22 cellular contexts compared by ENCODE assay signal in genomic region chrX:9909254-9909653, GRCh38. TPM values are rescaled to one million over a fixed set of nuclear protein-coding genes. Genes with fewer than 3 reads are reported as not detected.
DNase-seq lines count a peak whose midpoint lies in the region; ATAC-seq and TF ChIP-seq lines count a peak whose summit lies in the region.
"Had no signal": no experiment of that assay in that cellular context is flagged by ENCODE, and none has a peak within 500 bp of the region (broad histone marks: within the 10 kb centered on the region; RNA-seq: fewer than 3 reads in every experiment).

No MANE protein-coding gene starts in this region.

- peak overlapping the region; percentile 23; the same call in 1 of the 2 replicates for H3K27ac ChIP-seq in IMR-90 (ENCODE audit: insufficient read depth, low read length)
- peak overlapping the region; percentile 96 for H3K27ac ChIP-seq in RWPE2 (ENCODE audit: poor library complexity, severe bottlenecking)
- peak overlapping the region; percentile 93 for H3K27ac ChIP-seq in epithelial cell of prostate
- H3K27ac ChIP-seq: BLaER1 treated with 17β-estradiol and CSF1 and Interleukin-3, amounts not matched to agents 10 nM and 100 nM had no signal

- H2BK5ac ChIP-seq in IMR-90 (ENCODE audit: low read depth, low read length, poor library complexity, severe bottlenecking) = peak overlapping the region; percentile 72

- H3K4me1 ChIP-seq in IMR-90 (ENCODE audit: control insufficient read depth, insufficient read depth, low read length) = peaks cover 34% of the 10 kb centered on the region
- H3K4me1 ChIP-seq in RWPE2 (ENCODE audit: insufficient read depth, poor library complexity, severe bottlenecking) = peaks cover 40% of the 10 kb centered on the region
- H3K4me1 ChIP-seq: BE2C had no signal

- DNase-seq in IMR-90 = no peak
- DNase-seq in RWPE2 (ENCODE audit: low spot score) = no peak
- no peak for DNase-seq in epithelial cell of prostate (ENCODE audit: low read depth, low spot score)
- peak; percentile 2 for DNase-seq in occipital lobe (lab: John Stamatoyannopoulos, UW)
- no peak for DNase-seq in RKO (ENCODE audit: low spot score)
- DNase-seq in NCI-H2171 treated with DMSO at 0.1 percent for 48 hours (lab: John Stamatoyannopoulos, UW) = no peak
- no peak for DNase-seq in SHP77 (lab: John Stamatoyannopoulos, UW)
- DNase-seq: BE2C; CD4-positive, alpha-beta T cell; CD8-positive, alpha-beta memory T cell; DMS 273 treated with DMSO at 0.1 percent for 48 hours; DMS79; EL; GDM1; H7; HCEC 1CT had no signal

- peak overlapping the region; percentile 30 for H4K5ac ChIP-seq in IMR-90 (ENCODE audit: low read depth, low read length)

- no CpG with 5 or more reads among the region's 6 CpGs for WGBS in IMR-90 (ENCODE audit: extremely low coverage in 2 of 2, insufficient read length in 1 of 2), 2 experiments

- no peak overlapping the region for H2AK9ac ChIP-seq in IMR-90 (replicated peaks; ENCODE audit: low read depth, low read length, poor library complexity)

- H2AK5ac ChIP-seq in IMR-90 (ENCODE audit: low read depth, low read length) = peak overlapping the region; percentile 89

- CTCF ChIA-PET in IMR-90 (lab: Yijun Ruan, JAX) = no interaction called here

- H3K9me1 ChIP-seq in IMR-90 (ENCODE audit: insufficient read depth, low read length) = peaks cover 3% of the 10 kb centered on the region; the same call in 1 of the 2 replicates

- no peaks in the 10 kb centered on the region for H3K36me3 ChIP-seq in IMR-90 (ENCODE audit: control insufficient read depth, insufficient read depth, low read length)
- no peaks in the 10 kb centered on the region for H3K36me3 ChIP-seq in RWPE2 (ENCODE audit: low read depth)
- H3K36me3 ChIP-seq: BE2C; BLaER1 treated with 17β-estradiol and CSF1 and Interleukin-3, amounts not matched to agents 10 nM and 100 nM had no signal

- peak overlapping the region; percentile 69 for H4K91ac ChIP-seq in IMR-90 (ENCODE audit: insufficient read depth, low read depth, low read length)

- peak overlapping the region; percentile 72; the same call in 1 of the 3 replicates for H2BK15ac ChIP-seq in IMR-90 (ENCODE audit: low read depth, low read length)

- H3K18ac ChIP-seq in IMR-90 (ENCODE audit: low read depth, low read length) = peak overlapping the region; percentile 34; the same call in 1 of the 2 replicates

- no peaks in the 10 kb centered on the region for H4K20me1 ChIP-seq in IMR-90 (ENCODE audit: insufficient read depth, low read length)
- H4K20me1 ChIP-seq: BLaER1 treated with 17β-estradiol and CSF1 and Interleukin-3, amounts not matched to agents 10 nM and 100 nM had no signal

- peak overlapping the region; percentile 82 for H3K14ac ChIP-seq in IMR-90 (replicated peaks; ENCODE audit: low read depth, low read length)

- peak overlapping the region; percentile 26 for H2AFZ ChIP-seq in IMR-90 (replicated peaks; ENCODE audit: low read length, poor library complexity)

- no peaks in the 10 kb centered on the region for H3K27me3 ChIP-seq in IMR-90 (ENCODE audit: control insufficient read depth, insufficient read depth, low read length)
- no peaks in the 10 kb centered on the region for H3K27me3 ChIP-seq in RWPE2 (ENCODE audit: insufficient read depth, poor library complexity, severe bottlenecking)
- H3K27me3 ChIP-seq: BE2C had no signal

- dilution Hi-C loops in IMR-90 (cut with HindIII; ENCODE audit: low sequenced_read_pairs, unreplicated experiment) = no loop called here

- H3K23ac ChIP-seq in IMR-90 (ENCODE audit: low read depth, low read length) = no peak overlapping the region

- no peak overlapping the region for H3K9ac ChIP-seq in IMR-90 (ENCODE audit: low read depth, low read length)
- H3K9ac ChIP-seq: BLaER1 treated with 17β-estradiol and CSF1 and Interleukin-3, amounts not matched to agents 10 nM and 100 nM had no signal

- no peak for TF ChIP-seq POLR2A in IMR-90 (IDR thresholded peaks at IDR 0.05; ENCODE audit: low read depth, low read length)

- H3K9me3 ChIP-seq in IMR-90 (ENCODE audit: control insufficient read depth, insufficient read depth, low read length) = no peaks in the 10 kb centered on the region
- H3K9me3 ChIP-seq in RWPE2 (ENCODE audit: severe bottlenecking) = no peaks in the 10 kb centered on the region
- H3K9me3 ChIP-seq: BE2C had no signal

- no peak overlapping the region for H3K4me3 ChIP-seq in IMR-90 (ENCODE audit: insufficient read depth, low read depth, low read length)
- H3K4me3 ChIP-seq in RWPE2 (ENCODE audit: severe bottlenecking) = no peak overlapping the region
- H3K4me3 ChIP-seq: BLaER1 treated with 17β-estradiol and CSF1 and Interleukin-3, amounts not matched to agents 10 nM and 100 nM; GM12878 had no signal

- POLR2A ChIA-PET in IMR-90 (lab: Charles Lee; ENCODE audit: unreplicated experiment) = no interaction called here

- H3K79me1 ChIP-seq in IMR-90 (ENCODE audit: low read depth in 1 of 2, low read length in 2 of 2) = peaks cover 9 to 34% of the 10 kb centered on the region in 2 experiments

- peak overlapping the region; percentile 3 to 75; a peak in 1 of 4 replicates for H4K8ac ChIP-seq in IMR-90 (ENCODE audit: low read depth in 2 of 2, low read length in 2 of 2)

- H2BK20ac ChIP-seq in IMR-90 (ENCODE audit: low read depth, low read length) = peak overlapping the region; percentile 54

- H2BK120ac ChIP-seq in IMR-90 (ENCODE audit: low read depth, low read length) = peak overlapping the region; percentile 81

- no TSS peak for BruUV-seq in IMR-90 (replicated peaks; lab: Mats Ljungman, UMichigan)

- ATAC-seq in IMR-90 (ENCODE audit: low read depth) (no peak), RWPE2 (ENCODE audit: low read depth) (no peak), GM21381 (IDR thresholded peaks at IDR 0.05; ENCODE audit: unreplicated experiment) (no peak)
- ATAC-seq: GM12878 had no signal

- no peak overlapping the region for H3K56ac ChIP-seq in IMR-90 (ENCODE audit: extremely low read depth, insufficient read depth, low read length)

- no peak for TF ChIP-seq RAD21 in IMR-90 (IDR thresholded peaks at IDR 0.05; ENCODE audit: low read length)

- peak overlapping the region; percentile 92 for H3K4ac ChIP-seq in IMR-90 (ENCODE audit: low read depth, low read length)

- TF ChIP-seq CTCF in IMR-90 (conservative IDR thresholded peaks at IDR 0.05; ENCODE audit: low read depth, low read length) = no peak
- no peak for TF ChIP-seq CTCF in RWPE2 (IDR thresholded peaks at IDR 0.05; ENCODE audit: poor library complexity, severe bottlenecking)

- in situ Hi-C loops in IMR-90 (cut with MboI; ENCODE audit: low sequenced_read_pairs) = no loop called here

- intact Hi-C loops in IMR-90 (cut with micrococcal nuclease) = no loop called here

- no peak overlapping the region for H3K4me2 ChIP-seq in IMR-90 (ENCODE audit: low read depth, low read length)
- H3K4me2 ChIP-seq: BLaER1 treated with 17β-estradiol and CSF1 and Interleukin-3, amounts not matched to agents 10 nM and 100 nM had no signal

TF ChIP-seq in IMR-90, 13 proteins besides CTCF, POLR2A, EP300 and RAD21:
- TF ChIP-seq CEBPB (IDR thresholded peaks at IDR 0.05; ENCODE audit: low read depth, low read length) = no peak
- no peak for TF ChIP-seq CHD1 (IDR thresholded peaks at IDR 0.05; ENCODE audit: low read depth, low read length)
- TF ChIP-seq RCOR1 (IDR thresholded peaks at IDR 0.05; ENCODE audit: insufficient replicate concordance, low read length) = no peak
- no peak for TF ChIP-seq USF2 (IDR thresholded peaks at IDR 0.05; ENCODE audit: low read depth, low read length)
- TF ChIP-seq ELK1 (IDR thresholded peaks at IDR 0.05; ENCODE audit: borderline replicate concordance, low read depth, low read length) = no peak
- TF ChIP-seq SMC3 (IDR thresholded peaks at IDR 0.05; ENCODE audit: low read depth, low read length) = no peak
- no peak for TF ChIP-seq RFX5 (IDR thresholded peaks at IDR 0.05; ENCODE audit: low read depth, low read length)
- TF ChIP-seq MAZ (IDR thresholded peaks at IDR 0.05; ENCODE audit: borderline replicate concordance, low read depth, low read length) = no peak
- TF ChIP-seq BHLHE40 (IDR thresholded peaks at IDR 0.05; ENCODE audit: low read depth, low read length) = no peak
- no peak for TF ChIP-seq FOS (IDR thresholded peaks at IDR 0.05; ENCODE audit: low read depth, low read length)
- TF ChIP-seq NFE2L2 (IDR thresholded peaks at IDR 0.05; ENCODE audit: low read depth, low read length) = no peak

RNA-seq across cellular contexts. Expression of gene CLDN34, which starts 57.9 kb away (rescaled TPM):
- total RNA-seq in IMR-90 (2012; rRNA removed) (under 0.01 TPM in 1 of 2 replicates, not detected in the other), occipital lobe (0.62 TPM)
- 0.14 TPM in 2 replicates for polyA plus RNA-seq in IMR-90 (2012; rRNA removed)
- polyA plus RNA-seq in IMR-90 (2012; cell fraction: cytosol; rRNA removed) = 0.05 TPM in 1 of 2 replicates, not detected in the other
- 0.28 and 1.8 TPM in 2 replicates for polyA plus RNA-seq in IMR-90 (2012; cell fraction: nucleus; rRNA removed; ENCODE audit: low replicate concordance)
- total RNA-seq: A172; A673; CD4-positive, alpha-beta T cell; CD8-positive, alpha-beta memory T cell; GM12878; H7 had no signal
- polyA plus RNA-seq: CD14-positive monocyte; CD8-positive, alpha-beta memory T cell; GM12878 had no signal

Comparison
In these comparisons a context has a peak if more than half of its experiments do, and no peak if none do; other contexts are left out.
1. H3K27ac ChIP-seq: peak in every context shown above with its lines; median percentile 96 in RWPE2; 93 in epithelial cell of prostate; 23 in IMR-90.